14 cellular contexts compared by ENCODE assay signal in the genomic region with DNA sequence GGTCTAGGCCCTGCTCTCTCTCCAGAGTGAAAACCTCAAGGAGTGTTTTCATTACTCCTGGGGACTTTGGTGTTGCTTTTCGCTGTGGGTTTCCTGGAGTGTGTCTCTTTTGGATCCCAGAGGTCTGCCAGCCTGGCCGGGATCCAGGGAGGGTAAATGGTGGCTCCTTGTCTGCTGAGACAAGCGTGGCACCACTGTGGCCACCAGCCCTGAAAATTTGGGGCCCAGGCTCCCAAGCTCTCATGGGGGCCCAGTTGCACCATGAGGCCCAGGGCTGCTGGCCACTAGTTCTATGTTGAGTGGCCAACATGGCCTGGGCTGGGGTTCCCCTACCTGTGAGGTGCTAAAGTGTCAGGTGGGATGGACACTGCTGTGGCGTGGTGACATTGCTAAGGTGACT.
DNase-seq lines count a peak whose midpoint lies in the region; ATAC-seq and TF ChIP-seq lines count a peak whose summit lies in the region.
"Had no signal": no experiment of that assay in that cellular context is flagged by ENCODE, and none has a peak within 500 bp of the region (broad histone marks: within the 10 kb centered on the region; RNA-seq: fewer than 3 reads in every experiment).

No MANE protein-coding gene starts in this region.

- intact Hi-C loops in left cardiac atrium (cut with DNase I) = loop anchor here (10.0 kb wide), 2 partner anchors 91 to 261 kb away; no protein-coding TSS in a partner anchor
- intact Hi-C loops in heart right ventricle (cut with DNase I) = loop anchor here in 5 of 10 donors (5.0 to 10.0 kb wide), 7 partner anchors 61 to 261 kb away; no protein-coding TSS in a partner anchor

- H3K9me3 Mint-ChIP-seq in chondrocyte (ENCODE audit: low read depth) = no peaks in the 10 kb centered on the region
- H3K9me3 Mint-ChIP-seq in osteocyte (ENCODE audit: unreplicated experiment) = no peaks in the 10 kb centered on the region

- H3K4me1 ChIP-seq in heart right ventricle = peaks cover 15 to 91% (median 42%) of the 10 kb centered on the region in 9 donors

- H3K36me3 Mint-ChIP-seq in chondrocyte (ENCODE audit: low read depth) = peaks cover 17% of the 10 kb centered on the region
- peaks cover 15% of the 10 kb centered on the region for H3K36me3 Mint-ChIP-seq in osteocyte (ENCODE audit: unreplicated experiment)
- H3K36me3 Mint-ChIP-seq: CD4-positive, alpha-beta memory T cell had no signal

- peaks cover 0 to 17% (median 0%) of the 10 kb centered on the region in 9 donors for H3K36me3 ChIP-seq in heart right ventricle

- peak overlapping the region; percentile 70 for H3K27ac Mint-ChIP-seq in chondrocyte (ENCODE audit: unreplicated experiment)
- H3K27ac Mint-ChIP-seq in osteocyte (ENCODE audit: unreplicated experiment) = peak overlapping the region; percentile 62
- H3K27ac Mint-ChIP-seq: CD4-positive, alpha-beta memory T cell had no signal

- no peaks in the 10 kb centered on the region for H3K9me3 ChIP-seq in heart right ventricle

- no peaks in the 10 kb centered on the region for H3K27me3 ChIP-seq in heart right ventricle

- no peak overlapping the region for H3K4me3 ChIP-seq in heart right ventricle
- H3K4me3 ChIP-seq: GM12878, GM23248 had no signal

- WGBS in heart right ventricle, 2 donors = 91 to 93% methylated on average over 4 of the region's 4 CpGs

- no peaks in the 10 kb centered on the region for H3K27me3 Mint-ChIP-seq in chondrocyte (ENCODE audit: low read depth)
- H3K27me3 Mint-ChIP-seq in osteocyte (ENCODE audit: unreplicated experiment) = no peaks in the 10 kb centered on the region

- no peak overlapping the region for H3K4me3 Mint-ChIP-seq in chondrocyte (ENCODE audit: unreplicated experiment)
- H3K4me3 Mint-ChIP-seq in osteocyte (ENCODE audit: unreplicated experiment) = no peak overlapping the region
- H3K4me3 Mint-ChIP-seq: CD4-positive, alpha-beta memory T cell had no signal

- DNase-seq in left cardiac atrium (peak; percentile 9), heart right ventricle (no peak), chondrocyte (ENCODE audit: low spot score) (peak; percentile 58), osteocyte (ENCODE audit: extremely low spot score, unreplicated experiment) (no peak), NCI-H2107 treated with DMSO at 0.1 percent for 48 hours (lab: John Stamatoyannopoulos, UW; ENCODE audit: unreplicated experiment) (no peak)
- DNase-seq: 8988T; CD4-positive, alpha-beta memory T cell; DMS79; GM23248; H7 had no signal

- H3K27ac ChIP-seq in heart right ventricle = peak overlapping the region in 2 of 10 donors; percentile 15 to 91
- H3K27ac ChIP-seq: C4-2B, GM23248 had no signal

- ATAC-seq in left cardiac atrium (no peak), heart right ventricle (no peak), HG02763 (IDR thresholded peaks at IDR 0.05; ENCODE audit: unreplicated experiment) (no peak), GM18868 (IDR thresholded peaks at IDR 0.05; ENCODE audit: unreplicated experiment) (no peak)
- ATAC-seq: GM12878 had no signal

- TF ChIP-seq CTCF in heart right ventricle (IDR thresholded peaks at IDR 0.05) (no peak), chondrocyte (IDR thresholded peaks at IDR 0.05) (no peak), osteocyte (IDR thresholded peaks at IDR 0.05) (no peak)

- H3K4me1 Mint-ChIP-seq in chondrocyte (ENCODE audit: low read depth) (peaks cover 51% of the 10 kb centered on the region), osteocyte (ENCODE audit: unreplicated experiment) (peaks cover 19% of the 10 kb centered on the region)
- H3K4me1 Mint-ChIP-seq: CD4-positive, alpha-beta memory T cell had no signal

Comparison
In these comparisons a context has a peak if more than half of its experiments do, and no peak if none do; other contexts are left out.
1. DNase-seq: peak in left cardiac atrium (single experiment) and chondrocyte (single experiment); none in heart right ventricle (0 of 2), osteocyte (single experiment) and NCI-H2107 treated with DMSO at 0.1 percent for 48 hours (single experiment).